8 cellular contexts compared by ENCODE assay signal in the genomic region with DNA sequence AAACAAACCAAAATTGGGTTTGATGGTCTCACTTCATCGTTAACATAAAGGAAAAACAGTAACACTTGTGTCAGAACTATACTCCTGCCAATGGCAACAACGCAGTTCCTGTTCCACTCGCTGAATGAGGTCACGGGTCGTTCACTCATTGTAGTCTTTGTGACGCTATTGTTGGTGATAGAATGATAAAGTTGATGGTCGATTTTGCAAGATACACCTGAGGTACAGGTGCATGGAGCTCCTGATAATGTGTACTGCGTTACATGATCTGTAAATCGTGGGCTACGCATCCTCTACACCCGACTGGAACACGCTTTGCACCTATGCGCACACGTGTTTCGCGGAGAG. TPM values are rescaled to one million over a fixed set of nuclear protein-coding genes. Genes with fewer than 3 reads are reported as not detected.
DNase-seq lines count a peak whose midpoint lies in the region; ATAC-seq and TF ChIP-seq lines count a peak whose summit lies in the region.

No MANE protein-coding gene starts in this region.

- DNase-seq in CD8-positive, alpha-beta memory T cell = peak in 1 of 5 donors; percentile 1
- DNase-seq in GM23338 (ENCODE audit: low spot score) = no peak
- no peak for DNase-seq in WERI-Rb-1
- DNase-seq in right cardiac atrium = no peak
- DNase-seq in mucosa of gallbladder (ENCODE audit: low spot score) = no peak
- DNase-seq in NCI-H1694 treated with DMSO at 0.1 percent for 48 hours (lab: John Stamatoyannopoulos, UW) = no peak

- peak overlapping the region; percentile 91 for H2AFZ ChIP-seq in GM23338

- peaks cover 13% of the 10 kb centered on the region for H3F3A ChIP-seq in GM23338 (replicated peaks; ENCODE audit: low read depth)

- ATAC-seq in GM23338 (0 out of 3 replicates have a peak, but pooled peaks have one; percentile 1), right cardiac atrium (peak in 1 of 2 donors; percentile 11), HG03095 (IDR thresholded peaks at IDR 0.05; ENCODE audit: unreplicated experiment) (no peak)

- no peaks in the 10 kb centered on the region for H4K20me1 ChIP-seq in GM23338 (replicated peaks; ENCODE audit: insufficient read depth)

- peak overlapping the region; percentile 82 for H3K27ac ChIP-seq in CD8-positive, alpha-beta memory T cell (ENCODE audit: low read depth, low read length)
- H3K27ac ChIP-seq in GM23338 (ENCODE audit: low read depth) (no peak overlapping the region), WERI-Rb-1 (peak overlapping the region; percentile 95), right cardiac atrium (ENCODE audit: low read length) (no peak overlapping the region)

- POLR2A ChIA-PET in CD8-positive, alpha-beta memory T cell (lab: Charles Lee) = interaction anchor here (0.6 to 0.7 kb wide), 2 partner anchors 23 to 1288 kb away, joined by 4 to 7 read pairs; no protein-coding TSS in a partner anchor

- H3K4me2 ChIP-seq in GM23338 = peak overlapping the region; percentile 83
- H3K4me2 ChIP-seq in skeletal muscle satellite cell (ENCODE audit: low read length) = peak overlapping the region; percentile 93

- H3K9ac ChIP-seq in skeletal muscle satellite cell (ENCODE audit: low read depth, low read length) = peak overlapping the region; percentile 93

- H3K4me1 Mint-ChIP-seq in CD8-positive, alpha-beta memory T cell = peaks cover 15 to 33% (median 21%) of the 10 kb centered on the region in 3 donors
- H3K4me1 Mint-ChIP-seq in GM23338 = peaks cover 16% of the 10 kb centered on the region

- no peaks in the 10 kb centered on the region for H3K9me2 ChIP-seq in GM23338 (ENCODE audit: insufficient read depth)

- H3K36me3 Mint-ChIP-seq in CD8-positive, alpha-beta memory T cell = peaks cover 0 to 3% (median 0%) of the 10 kb centered on the region in 3 donors
- peaks cover 6% of the 10 kb centered on the region; the same call in 2 of the 3 replicates for H3K36me3 Mint-ChIP-seq in GM23338 (ENCODE audit: low read depth)

- TF ChIP-seq CTCF in GM23338 (conservative IDR thresholded peaks at IDR 0.05; ENCODE audit: low read depth in 2 of 2) (no peak), WERI-Rb-1 (IDR thresholded peaks at IDR 0.05; ENCODE audit: low read depth, low read length) (no peak)

- no peaks in the 10 kb centered on the region for H3K9me3 ChIP-seq in CD8-positive, alpha-beta memory T cell (ENCODE audit: low read length)
- no peaks in the 10 kb centered on the region for H3K9me3 ChIP-seq in WERI-Rb-1 (ENCODE audit: severe bottlenecking)
- H3K9me3 ChIP-seq in right cardiac atrium (ENCODE audit: control insufficient read depth, low read length) = no peaks in the 10 kb centered on the region
- no peaks in the 10 kb centered on the region for H3K9me3 ChIP-seq in skeletal muscle satellite cell (replicated peaks; ENCODE audit: low read length)

- peak overlapping the region; percentile 83 to 95 (median 90) for H3K27ac Mint-ChIP-seq in CD8-positive, alpha-beta memory T cell
- H3K27ac Mint-ChIP-seq in GM23338 = peak overlapping the region; percentile 77

- peak overlapping the region; percentile 83 to 96 (median 89) for H3K4me3 Mint-ChIP-seq in CD8-positive, alpha-beta memory T cell
- peak overlapping the region; percentile 87 for H3K4me3 Mint-ChIP-seq in GM23338

- H3K36me3 ChIP-seq in CD8-positive, alpha-beta memory T cell (ENCODE audit: insufficient read depth, low read length) = no peaks in the 10 kb centered on the region
- H3K36me3 ChIP-seq in GM23338 (ENCODE audit: insufficient read depth) = no peaks in the 10 kb centered on the region
- peaks cover 7% of the 10 kb centered on the region for H3K36me3 ChIP-seq in WERI-Rb-1
- H3K36me3 ChIP-seq in skeletal muscle satellite cell (ENCODE audit: insufficient read depth, low read length) = no peaks in the 10 kb centered on the region

- H3K4me3 ChIP-seq in CD8-positive, alpha-beta memory T cell (ENCODE audit: low read length) = peak overlapping the region; percentile 82
- H3K4me3 ChIP-seq in GM23338 (peak overlapping the region; percentile 82), WERI-Rb-1 (ENCODE audit: low read depth, low read length) (peak overlapping the region; percentile 78), right cardiac atrium (ENCODE audit: low read length) (peak overlapping the region; percentile 2), skeletal muscle satellite cell (ENCODE audit: low read length) (peak overlapping the region; percentile 94)

- CTCF ChIA-PET in CD8-positive, alpha-beta memory T cell (lab: Charles Lee) = interaction anchor here (0.6 to 3.6 kb wide), 25 partner anchors 9 to 1002 kb away, joined by 3 to 37 read pairs (median 3); partner anchors contain the start of genes KIF1B and PGD

- 12% methylated on average over 16 of the region's 16 CpGs for WGBS in right cardiac atrium

- intact Hi-C loops in right cardiac atrium (cut with DNase I) = loop anchor here (2.0 to 10.0 kb wide), 5 partner anchors 53 to 65 kb away; no protein-coding TSS in a partner anchor

- H3K9me3 Mint-ChIP-seq in CD8-positive, alpha-beta memory T cell = no peaks in the 10 kb centered on the region
- H3K9me3 Mint-ChIP-seq in GM23338 = no peaks in the 10 kb centered on the region

- H3K4me1 ChIP-seq in CD8-positive, alpha-beta memory T cell (ENCODE audit: insufficient read depth, low read length) = peaks cover 18% of the 10 kb centered on the region
- H3K4me1 ChIP-seq in GM23338 (ENCODE audit: insufficient read depth) = no peaks in the 10 kb centered on the region
- peaks cover 5% of the 10 kb centered on the region for H3K4me1 ChIP-seq in right cardiac atrium (ENCODE audit: control insufficient read depth, insufficient read depth, low read length)
- H3K4me1 ChIP-seq in skeletal muscle satellite cell (ENCODE audit: control insufficient read depth, insufficient read depth, low read length) = peaks cover 12% of the 10 kb centered on the region

- peaks cover 0 to 1% of the 10 kb centered on the region in 2 donors for H3K27me3 Mint-ChIP-seq in CD8-positive, alpha-beta memory T cell
- H3K27me3 Mint-ChIP-seq in GM23338 (ENCODE audit: insufficient read depth, low read depth, poor library complexity) = peaks cover 14% of the 10 kb centered on the region

- no peaks in the 10 kb centered on the region for H3K27me3 ChIP-seq in CD8-positive, alpha-beta memory T cell (ENCODE audit: insufficient read depth, low read length, poor library complexity, severe bottlenecking)
- H3K27me3 ChIP-seq in GM23338 (ENCODE audit: insufficient read depth) = no peaks in the 10 kb centered on the region
- no peaks in the 10 kb centered on the region for H3K27me3 ChIP-seq in WERI-Rb-1 (ENCODE audit: insufficient read depth, low read depth, severe bottlenecking)
- no peaks in the 10 kb centered on the region for H3K27me3 ChIP-seq in right cardiac atrium (ENCODE audit: control insufficient read depth, insufficient read depth)
- H3K27me3 ChIP-seq in skeletal muscle satellite cell (ENCODE audit: control insufficient read depth, insufficient read depth, low read length) = no peaks in the 10 kb centered on the region

- H3K79me2 ChIP-seq in GM23338 (replicated peaks; ENCODE audit: insufficient read depth) = no peaks in the 10 kb centered on the region; the same call in 1 of the 2 replicates

TF ChIP-seq in GM23338, 12 proteins besides CTCF, POLR2A, EP300 and RAD21 (continues in another document):
- TF ChIP-seq JUNB (IDR thresholded peaks at IDR 0.05; ENCODE audit: unreplicated experiment) (no peak), CREB1 (CRISPR knock-in tag; IDR thresholded peaks at IDR 0.05; ENCODE audit: low read depth) (no peak), STAT1 (IDR thresholded peaks at IDR 0.05; ENCODE audit: unreplicated experiment) (no peak), EZH2phosphoT487 (IDR thresholded peaks at IDR 0.05; ENCODE audit: unreplicated experiment) (no peak), ZNF331 (CRISPR knock-in tag; IDR thresholded peaks at IDR 0.05; ENCODE audit: low read depth) (no peak)

RNA-seq across cellular contexts. Expression of gene CENPS, which starts 0.4 kb away (rescaled TPM):
- total RNA-seq in CD8-positive, alpha-beta memory T cell = 10 to 100 TPM; 32.2 TPM
- 9.7 TPM for polyA plus RNA-seq in CD8-positive, alpha-beta memory T cell
- 4.7 and 8.6 TPM in 2 replicates for total RNA-seq in GM23338 (2014; rRNA removed; shearing (Covaris generic))
- polyA plus RNA-seq in GM23338 (2016; fragmentation: Nextera tagmentation; extraction: Ambion mirVana) (22.6 and 31.3 TPM in 2 replicates), right cardiac atrium (9.2 TPM)
- total RNA-seq in right cardiac atrium (1 to 10 TPM; 5.2 to 9.7 (median 7.7) TPM), mucosa of gallbladder (27.9 TPM)
- total RNA-seq in skeletal muscle satellite cell (2012; rRNA removed) = 13.4 and 16.4 TPM in 2 replicates

RNA-seq across cellular contexts. Expression of gene CORT, which starts 20.0 kb away (rescaled TPM):
- total RNA-seq in CD8-positive, alpha-beta memory T cell = under 1 TPM in 1 of 2 experiments, not detected in 1; 0.71 TPM
- not detected for polyA plus RNA-seq in CD8-positive, alpha-beta memory T cell
- total RNA-seq in GM23338 (2014; rRNA removed; shearing (Covaris generic)) = 0.16 TPM in 1 of 2 replicates, not detected in the other
- polyA plus RNA-seq in GM23338 (2016; fragmentation: Nextera tagmentation; extraction: Ambion mirVana) = 0.99 and 1.4 TPM in 2 replicates
- total RNA-seq in right cardiac atrium = under 1 TPM in 1 of 4 donors, not detected in 3; 0.35 TPM
- 0.16 TPM for polyA plus RNA-seq in right cardiac atrium
- total RNA-seq in skeletal muscle satellite cell (2012; rRNA removed) = 0.22 and 0.25 TPM in 2 replicates
- 0.66 TPM for total RNA-seq in mucosa of gallbladder

RNA-seq across cellular contexts. Expression of gene PGD, which starts 31.0 kb away (rescaled TPM):
- 100 to 1,000 TPM; 115 to 116 TPM for total RNA-seq in CD8-positive, alpha-beta memory T cell
- 42.4 TPM for polyA plus RNA-seq in CD8-positive, alpha-beta memory T cell
- 274 and 305 TPM in 2 replicates for total RNA-seq in GM23338 (2014; rRNA removed; shearing (Covaris generic))
- polyA plus RNA-seq in GM23338 (2016; fragmentation: Nextera tagmentation; extraction: Ambion mirVana) (158 and 174 TPM in 2 replicates), right cardiac atrium (25.8 TPM)
- total RNA-seq in right cardiac atrium (10 to 100 TPM; 30.8 to 38.8 (median 36.2) TPM), mucosa of gallbladder (165 TPM)
- 88.9 and 132 TPM in 2 replicates for total RNA-seq in skeletal muscle satellite cell (2012; rRNA removed)

RNA-seq across cellular contexts. Expression of gene DFFA, which starts 42.5 kb away (rescaled TPM):
- 10 to 100 TPM; 67.7 to 69.1 TPM for total RNA-seq in CD8-positive, alpha-beta memory T cell
- polyA plus RNA-seq in CD8-positive, alpha-beta memory T cell = 40.4 TPM
- total RNA-seq in GM23338 (2014; rRNA removed; shearing (Covaris generic)) = 77.4 and 82.0 TPM in 2 replicates
- polyA plus RNA-seq in GM23338 (2016; fragmentation: Nextera tagmentation; extraction: Ambion mirVana) = 61.4 and 65.2 TPM in 2 replicates
- 10 to 100 TPM; 25.8 to 31.3 (median 28.9) TPM for total RNA-seq in right cardiac atrium
- polyA plus RNA-seq in right cardiac atrium = 17.0 TPM
- 34.0 and 36.5 TPM in 2 replicates for total RNA-seq in skeletal muscle satellite cell (2012; rRNA removed)
- 39.0 TPM for total RNA-seq in mucosa of gallbladder

RNA-seq across cellular contexts. Expression of gene PEX14, which starts 44.9 kb away (rescaled TPM):
- total RNA-seq in CD8-positive, alpha-beta memory T cell = 10 to 100 TPM; 18.2 to 22.2 TPM
- polyA plus RNA-seq in CD8-positive, alpha-beta memory T cell = 5.1 TPM
- 14.0 and 19.6 TPM in 2 replicates for total RNA-seq in GM23338 (2014; rRNA removed; shearing (Covaris generic))
- 16.4 and 17.6 TPM in 2 replicates for polyA plus RNA-seq in GM23338 (2016; fragmentation: Nextera tagmentation; extraction: Ambion mirVana)
- 10 to 100 TPM; 17.5 to 22.9 (median 20.8) TPM for total RNA-seq in right cardiac atrium
- polyA plus RNA-seq in right cardiac atrium = 24.6 TPM
- 14.7 and 16.2 TPM in 2 replicates for total RNA-seq in skeletal muscle satellite cell (2012; rRNA removed)
- total RNA-seq in mucosa of gallbladder = 25.6 TPM

Comparison
In these comparisons a context has a peak if more than half of its experiments do, and no peak if none do; other contexts are left out.
1. H3K27ac ChIP-seq: peak in CD8-positive, alpha-beta memory T cell (single experiment) and WERI-Rb-1 (single experiment); none in GM23338 (single experiment) and right cardiac atrium (single experiment).
2. H3K4me3 ChIP-seq: peak in every context shown above with its lines; median percentile 94 in skeletal muscle satellite cell; 82 in CD8-positive, alpha-beta memory T cell; 82 in GM23338; 78 in WERI-Rb-1; 2 in right cardiac atrium.